ENCODE assay signal across 1 cellular context in genomic region chr14:37186865-37187264, GRCh38.
TF ChIP-seq lines count a peak whose summit lies in the region.

No MANE protein-coding gene starts in this region.

TF ChIP-seq in K562, 482 proteins besides CTCF, POLR2A, EP300 and RAD21 (continued from another document):
- TF ChIP-seq ZBTB9 (CRISPR knock-in tag; IDR thresholded peaks at IDR 0.05): no peak
- no peak for TF ChIP-seq RCOR1 (IDR thresholded peaks at IDR 0.05; ENCODE audit: borderline replicate concordance in 1 of 2, low read depth in 2 of 2, low read length in 2 of 2)
- TF ChIP-seq ARID3B (CRISPR knock-in tag; IDR thresholded peaks at IDR 0.05; ENCODE audit: borderline replicate concordance): no peak
- TF ChIP-seq GTF2E2 (tag; IDR thresholded peaks at IDR 0.05): no peak
- no peak for TF ChIP-seq PURB (CRISPR knock-in tag; IDR thresholded peaks at IDR 0.05; ENCODE audit: low read depth)
- TF ChIP-seq NR2C2 (CRISPR knock-in tag; IDR thresholded peaks at IDR 0.05): no peak
- TF ChIP-seq NR2C2 (tag; IDR thresholded peaks at IDR 0.05): no peak
- TF ChIP-seq ZBTB33 (CRISPR knock-in tag; IDR thresholded peaks at IDR 0.05): no peak
- TF ChIP-seq TAL1 (IDR thresholded peaks at IDR 0.05): no peak
- no peak for TF ChIP-seq MGA (IDR thresholded peaks at IDR 0.05)
- TF ChIP-seq SNRNP70 (optimal IDR thresholded peaks at IDR 0.05; ENCODE audit: low read depth, low read length): no peak
- no peak for TF ChIP-seq MAFK (IDR thresholded peaks at IDR 0.05; ENCODE audit: low read length)
- no peak for TF ChIP-seq HOMEZ (CRISPR knock-in tag; IDR thresholded peaks at IDR 0.05)
- TF ChIP-seq TSHZ1 (CRISPR knock-in tag; IDR thresholded peaks at IDR 0.05): no peak
